In genomic region chr2:124755386-124755785, GRCh38 we compare ENCODE assay signal across 18 cellular contexts.
A peak's percentile ranks its signal among the peaks of the same experiment; 100 is the strongest.
DNase-seq lines count a peak whose midpoint lies in the region; ATAC-seq and TF ChIP-seq lines count a peak whose summit lies in the region.
"Had no signal": no experiment of that assay in that cellular context is flagged by ENCODE, and none has a peak within 500 bp of the region (broad histone marks: within the 10 kb centered on the region; RNA-seq: fewer than 3 reads in every experiment).

No MANE protein-coding gene starts in this region.

- CTCF ChIA-PET in activated CD8-positive, alpha-beta T cell treated with anti-CD3 and anti-CD28 coated beads, Interleukin-2, amount 10 ng/mL, durations not matched to agents 7 days and 5 days (lab: Charles Lee): no interaction called here

- peaks cover 29% of the 10 kb centered on the region for H3K9me3 Mint-ChIP-seq in HFFc6
- H3K9me3 Mint-ChIP-seq in activated CD8-positive, alpha-beta T cell treated with anti-CD3 and anti-CD28 coated beads, Interleukin-2, amount 10 ng/mL, durations not matched to agents 7 days and 5 days (ENCODE audit: insufficient read depth): no peaks in the 10 kb centered on the region
- H3K9me3 Mint-ChIP-seq: GM23338 had no signal

- no peak for ATAC-seq in activated CD8-positive, alpha-beta T cell treated with anti-CD3 and anti-CD28 coated beads, Interleukin-2, amount 10 ng/mL, durations not matched to agents 7 days and 5 days
- ATAC-seq: GM12878, GM23338 had no signal

- no peaks in the 10 kb centered on the region for H3K36me3 Mint-ChIP-seq in HFFc6 (ENCODE audit: low read depth)
- no peaks in the 10 kb centered on the region for H3K36me3 Mint-ChIP-seq in activated CD8-positive, alpha-beta T cell treated with anti-CD3 and anti-CD28 coated beads, Interleukin-2, amount 10 ng/mL, durations not matched to agents 7 days and 5 days (ENCODE audit: low read depth)

- H3K4me3 Mint-ChIP-seq in HFFc6: no peak overlapping the region
- no peak overlapping the region for H3K4me3 Mint-ChIP-seq in activated CD8-positive, alpha-beta T cell treated with anti-CD3 and anti-CD28 coated beads, Interleukin-2, amount 10 ng/mL, durations not matched to agents 7 days and 5 days
- H3K4me3 Mint-ChIP-seq: CD4-positive, alpha-beta T cell; GM23338 had no signal

- DNase-seq in Ammon's horn (ENCODE audit: low spot score) (peak; percentile 32), ELF-1 (ENCODE audit: low read depth, low spot score) (peak; percentile 26), RPMI7951 (ENCODE audit: low read depth) (peak; percentile 55), foreskin melanocyte (peak; percentile 60), HFFc6 (no peak), NCI-H446 treated with DMSO at 0.1 percent for 48 hours (lab: John Stamatoyannopoulos, UW) (no peak)
- no peak for DNase-seq in stimulated activated naive CD4-positive, alpha-beta T cell treated with Interleukin-2 at 50 U/mL for 16 hours (lab: John Stamatoyannopoulos, UW)
- no peak for DNase-seq in activated CD8-positive, alpha-beta T cell treated with anti-CD3 and anti-CD28 coated beads, Interleukin-2, amount 10 ng/mL, durations not matched to agents 7 days and 5 days
- DNase-seq: 8988T; AML-193; C1 segment of cervical spinal cord; Calu3; CD4-positive, alpha-beta T cell; DMS 273 treated with DMSO at 0.1 percent for 48 hours; DMS79 treated with DMSO at 0.1 percent for 48 hours; H7 had no signal

- POLR2A ChIA-PET in activated CD8-positive, alpha-beta T cell treated with anti-CD3 and anti-CD28 coated beads, Interleukin-2, amount 10 ng/mL, durations not matched to agents 7 days and 5 days (lab: Charles Lee): no interaction called here

- no peak overlapping the region for H3K27ac Mint-ChIP-seq in HFFc6
- H3K27ac Mint-ChIP-seq in activated CD8-positive, alpha-beta T cell treated with anti-CD3 and anti-CD28 coated beads, Interleukin-2, amount 10 ng/mL, durations not matched to agents 7 days and 5 days: no peak overlapping the region
- H3K27ac Mint-ChIP-seq: CD4-positive, alpha-beta T cell; GM23338 had no signal

- H3K4me1 Mint-ChIP-seq in HFFc6 (ENCODE audit: low read depth): no peaks in the 10 kb centered on the region
- no peaks in the 10 kb centered on the region for H3K4me1 Mint-ChIP-seq in activated CD8-positive, alpha-beta T cell treated with anti-CD3 and anti-CD28 coated beads, Interleukin-2, amount 10 ng/mL, durations not matched to agents 7 days and 5 days (ENCODE audit: low read depth)
- H3K4me1 Mint-ChIP-seq: GM23338 had no signal

- no peaks in the 10 kb centered on the region; the same call in 1 of the 2 replicates for H3K27me3 Mint-ChIP-seq in HFFc6 (ENCODE audit: insufficient read depth)
- H3K27me3 Mint-ChIP-seq in activated CD8-positive, alpha-beta T cell treated with anti-CD3 and anti-CD28 coated beads, Interleukin-2, amount 10 ng/mL, durations not matched to agents 7 days and 5 days (ENCODE audit: low read depth): no peaks in the 10 kb centered on the region
- H3K27me3 Mint-ChIP-seq: CD4-positive, alpha-beta T cell had no signal

- no peak for TF ChIP-seq CTCF in HFFc6 (IDR thresholded peaks at IDR 0.05)

Comparison
In these comparisons a context has a peak if more than half of its experiments do, and no peak if none do; other contexts are left out.
1. DNase-seq: peak in Ammon's horn (single experiment), ELF-1 (single experiment), RPMI7951 (single experiment) and foreskin melanocyte (single experiment); none in HFFc6 (single experiment), stimulated activated naive CD4-positive, alpha-beta T cell treated with Interleukin-2 at 50 U/mL for 16 hours (single experiment), NCI-H446 treated with DMSO at 0.1 percent for 48 hours (single experiment) and activated CD8-positive, alpha-beta T cell treated with anti-CD3 and anti-CD28 coated beads, Interleukin-2, amount 10 ng/mL, durations not matched to agents 7 days and 5 days (single experiment).